ENCODE assay signal across 14 cellular contexts in the genomic region with DNA sequence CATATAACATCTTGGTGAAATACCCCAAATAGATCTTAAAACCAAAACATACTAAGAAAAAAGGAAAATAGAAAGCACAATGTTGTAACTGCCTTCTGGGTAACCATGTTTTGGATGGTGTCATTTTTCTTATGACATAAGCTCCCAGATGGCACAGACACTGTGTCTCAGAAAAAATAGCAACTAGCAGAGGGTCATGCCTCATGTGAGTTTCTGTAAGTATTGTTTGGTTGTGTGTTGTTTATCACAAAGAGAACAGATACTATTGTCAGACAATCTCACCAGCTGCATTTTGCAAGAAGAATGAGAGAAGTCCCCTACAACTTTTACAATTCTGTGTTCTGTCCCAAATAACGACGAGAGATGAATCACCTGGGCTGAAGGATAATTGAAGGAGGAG.
A peak's percentile ranks its signal among the peaks of the same experiment; 100 is the strongest.
DNase-seq lines count a peak whose midpoint lies in the region; ATAC-seq and TF ChIP-seq lines count a peak whose summit lies in the region.
"Had no signal": no experiment of that assay in that cellular context is flagged by ENCODE, and none has a peak within 500 bp of the region (broad histone marks: within the 10 kb centered on the region; RNA-seq: fewer than 3 reads in every experiment).

No MANE protein-coding gene starts in this region.

- no peaks in the 10 kb centered on the region for H3K36me3 Mint-ChIP-seq in naive thymus-derived CD4-positive, alpha-beta T cell
- peaks cover 9% of the 10 kb centered on the region; the same call in 1 of the 2 replicates for H3K36me3 Mint-ChIP-seq in HFFc6 (ENCODE audit: low read depth)

- H3K36me3 ChIP-seq in naive thymus-derived CD4-positive, alpha-beta T cell (ENCODE audit: control insufficient read depth in 2 of 3, insufficient read depth in 3 of 3, low read length in 3 of 3): no peaks in the 10 kb centered on the region
- H3K36me3 ChIP-seq in mammary epithelial cell (ENCODE audit: insufficient read depth, low read length): no peaks in the 10 kb centered on the region

- dilution Hi-C loops in mammary epithelial cell (cut with HindIII; ENCODE audit: low sequenced_read_pairs): no loop called here

- H3K27ac ChIP-seq in dorsolateral prefrontal cortex: peak overlapping the region in 58 of 59 donors; percentile 0 to 93 (median 82)
- H3K27ac ChIP-seq in naive thymus-derived CD4-positive, alpha-beta T cell (ENCODE audit: low read depth, low read length): no peak overlapping the region
- H3K27ac ChIP-seq in mammary epithelial cell (ENCODE audit: insufficient read depth, low read depth, low read length): no peak overlapping the region
- H3K27ac ChIP-seq: GM23248 had no signal

- in situ Hi-C loops in mammary epithelial cell (cut with MboI; ENCODE audit: low sequenced_read_pairs in 2 of 2): no loop called here

- TF ChIP-seq CTCF in dorsolateral prefrontal cortex (IDR thresholded peaks at IDR 0.05 in 54 of 56, conservative IDR thresholded peaks at IDR 0.05 in 2 of 56; ENCODE audit: low read depth in 1 of 56, partially characterized antibody in 56 of 56) (no peak), HFFc6 (IDR thresholded peaks at IDR 0.05) (no peak), mammary epithelial cell (conservative IDR thresholded peaks at IDR 0.05 in 1 of 2, IDR thresholded peaks at IDR 0.05 in 1 of 2; ENCODE audit: extremely low read depth in 1 of 2, insufficient read depth in 1 of 2, low read depth in 1 of 2, low read length in 2 of 2) (no peak)

- POLR2A ChIA-PET in naive thymus-derived CD4-positive, alpha-beta T cell (lab: Charles Lee): no interaction called here

- H3K4me1 Mint-ChIP-seq in naive thymus-derived CD4-positive, alpha-beta T cell: peaks cover 0 to 2% (median 0%) of the 10 kb centered on the region in 7 donors
- peaks cover 40% of the 10 kb centered on the region for H3K4me1 Mint-ChIP-seq in HFFc6 (ENCODE audit: low read depth)

- CTCF ChIA-PET in naive thymus-derived CD4-positive, alpha-beta T cell (lab: Charles Lee): no interaction called here
- CTCF ChIA-PET in mammary epithelial cell (lab: Charles Lee; ENCODE audit: low non-redundant PET): no interaction called here

- no peaks in the 10 kb centered on the region for H3K9me3 ChIP-seq in naive thymus-derived CD4-positive, alpha-beta T cell (ENCODE audit: control insufficient read depth in 2 of 3, low read length in 3 of 3)
- H3K9me3 ChIP-seq in mammary epithelial cell (replicated peaks; ENCODE audit: insufficient read depth, low read length): no peaks in the 10 kb centered on the region

- intact Hi-C loops in dorsolateral prefrontal cortex (cut with DNase I) (no loop called here), mammary epithelial cell (cut with micrococcal nuclease) (no loop called here)
- intact Hi-C loops in naive thymus-derived CD4-positive, alpha-beta T cell (cut with micrococcal nuclease): no loop called here

- H3K9ac ChIP-seq in mammary epithelial cell (ENCODE audit: insufficient read depth, low read length): no peak overlapping the region
- H3K9ac ChIP-seq: GM23248 had no signal

- no peaks in the 10 kb centered on the region for H3K4me1 ChIP-seq in naive thymus-derived CD4-positive, alpha-beta T cell (ENCODE audit: control insufficient read depth in 2 of 2, insufficient read depth in 2 of 2, low read length in 2 of 2)
- H3K4me1 ChIP-seq in mammary epithelial cell (ENCODE audit: insufficient read depth, low read length): no peaks in the 10 kb centered on the region

- H4K20me1 ChIP-seq in mammary epithelial cell (ENCODE audit: insufficient read depth, low read length): no peaks in the 10 kb centered on the region

- H3K27me3 ChIP-seq in dorsolateral prefrontal cortex (no peaks in the 10 kb centered on the region), mammary epithelial cell (ENCODE audit: insufficient read depth, low read length) (no peaks in the 10 kb centered on the region)
- H3K27me3 ChIP-seq in naive thymus-derived CD4-positive, alpha-beta T cell (ENCODE audit: control insufficient read depth in 2 of 2, insufficient read depth in 2 of 2, low read length in 2 of 2): no peaks in the 10 kb centered on the region

- peaks cover 0 to 23% (median 6%) of the 10 kb centered on the region in 5 donors for H3K27me3 Mint-ChIP-seq in naive thymus-derived CD4-positive, alpha-beta T cell
- H3K27me3 Mint-ChIP-seq in HFFc6 (ENCODE audit: insufficient read depth): no peaks in the 10 kb centered on the region; the same call in 1 of the 2 replicates

- no peak overlapping the region for H3K4me3 Mint-ChIP-seq in naive thymus-derived CD4-positive, alpha-beta T cell
- H3K4me3 Mint-ChIP-seq in HFFc6: no peak overlapping the region

- WGBS in mammary epithelial cell (ENCODE audit: low coverage, missing lambda C conversion rate): 91% methylated on average over 2 of the region's 2 CpGs

- BruUV-seq in mammary epithelial cell (replicated peaks; lab: Mats Ljungman, UMichigan): no TSS peak

- no peaks in the 10 kb centered on the region for H3K9me3 Mint-ChIP-seq in naive thymus-derived CD4-positive, alpha-beta T cell
- H3K9me3 Mint-ChIP-seq in HFFc6: no peaks in the 10 kb centered on the region

- no peak for ATAC-seq in naive thymus-derived CD4-positive, alpha-beta T cell
- ATAC-seq: Panc1 had no signal

- H2AFZ ChIP-seq in mammary epithelial cell (ENCODE audit: low read depth, low read length): no peak overlapping the region
- H2AFZ ChIP-seq: GM23248 had no signal

- H3K27ac Mint-ChIP-seq in naive thymus-derived CD4-positive, alpha-beta T cell: no peak overlapping the region
- H3K27ac Mint-ChIP-seq in HFFc6: no peak overlapping the region

- H3K4me3 ChIP-seq in dorsolateral prefrontal cortex (no peak overlapping the region), mammary epithelial cell (replicated peaks in 1 of 3; ENCODE audit: insufficient read depth in 1 of 3, low read depth in 2 of 3, low read length in 3 of 3) (no peak overlapping the region)
- H3K4me3 ChIP-seq in naive thymus-derived CD4-positive, alpha-beta T cell (ENCODE audit: low read length): no peak overlapping the region
- H3K4me3 ChIP-seq: GM23248 had no signal

- DNase-seq in Ammon's horn (ENCODE audit: low spot score) (peak; percentile 73), NCI-H446 (lab: John Stamatoyannopoulos, UW) (peak; percentile 40 to 59), dorsolateral prefrontal cortex (no peak), pons (ENCODE audit: low spot score) (peak; percentile 78), HFFc6 (no peak), mammary epithelial cell (no peak)
- no peak for DNase-seq in naive thymus-derived CD4-positive, alpha-beta T cell
- DNase-seq: GF-D8, GM23248, HCEC 1CT, Karpas-422, MM.1S, NCI-H1092 treated with DMSO at 0.1 percent for 48 hours had no signal

- no peaks in the 10 kb centered on the region for H3K79me2 ChIP-seq in mammary epithelial cell (ENCODE audit: insufficient read depth, low read length)

- H3K4me2 ChIP-seq in mammary epithelial cell (ENCODE audit: insufficient read depth, low read depth, low read length): no peak overlapping the region

Comparison
In these comparisons a context has a peak if more than half of its experiments do, and no peak if none do; other contexts are left out.
1. DNase-seq: peak in Ammon's horn (single experiment), NCI-H446 (2 of 2) and pons (single experiment); none in dorsolateral prefrontal cortex (0 of 10), naive thymus-derived CD4-positive, alpha-beta T cell (0 of 9), HFFc6 (single experiment) and mammary epithelial cell (single experiment).
2. H3K27ac ChIP-seq: peak in dorsolateral prefrontal cortex (58 of 59); none in naive thymus-derived CD4-positive, alpha-beta T cell (single experiment) and mammary epithelial cell (single experiment).